Comparison of ENCODE assay signal across 8 cellular contexts in genomic region chr7:159030490-159031134, GRCh38.
A peak's percentile ranks its signal among the peaks of the same experiment; 100 is the strongest.
DNase-seq lines count a peak whose midpoint lies in the region; ATAC-seq, FAIRE-seq and TF ChIP-seq lines count a peak whose summit lies in the region.

No MANE protein-coding gene starts in this region.

- peak overlapping the region; percentile 72 for H3K4me3 ChIP-seq in left ventricle myocardium inferior

- intact Hi-C loops in left ventricle myocardium inferior (cut with micrococcal nuclease) = no loop called here
- intact Hi-C loops in posterior vena cava (cut with DNase I) = no loop called here

- H3K27ac ChIP-seq in left ventricle myocardium inferior (replicated peaks) = peak overlapping the region; percentile 84

- H3K9me3 Mint-ChIP-seq in activated naive CD4-positive, alpha-beta T cell treated with anti-CD3 and anti-CD28 coated beads, Interleukin-2, amount 50 U/mL, for 24 hours = no peaks in the 10 kb centered on the region

- peaks cover 11% of the 10 kb centered on the region for H3K27me3 Mint-ChIP-seq in activated naive CD4-positive, alpha-beta T cell treated with anti-CD3 and anti-CD28 coated beads, Interleukin-2, amount 50 U/mL, for 24 hours

- H3K36me3 Mint-ChIP-seq in activated naive CD4-positive, alpha-beta T cell treated with anti-CD3 and anti-CD28 coated beads, Interleukin-2, amount 50 U/mL, for 24 hours = no peaks in the 10 kb centered on the region

- H3K4me1 ChIP-seq in left ventricle myocardium inferior = peaks cover 28% of the 10 kb centered on the region

- peaks cover 18% of the 10 kb centered on the region for H3K36me3 ChIP-seq in left ventricle myocardium inferior

- peaks cover 7% of the 10 kb centered on the region for H3K4me1 Mint-ChIP-seq in activated naive CD4-positive, alpha-beta T cell treated with anti-CD3 and anti-CD28 coated beads, Interleukin-2, amount 50 U/mL, for 24 hours

- peak; percentile 63 for TF ChIP-seq CTCF in left ventricle myocardium inferior (IDR thresholded peaks at IDR 0.05; ENCODE audit: borderline replicate concordance)
- no peak for TF ChIP-seq CTCF in D721Med (IDR thresholded peaks at IDR 0.05; ENCODE audit: insufficient read depth, missing control alignments)

- no peak overlapping the region for H3K27ac Mint-ChIP-seq in activated naive CD4-positive, alpha-beta T cell treated with anti-CD3 and anti-CD28 coated beads, Interleukin-2, amount 50 U/mL, for 24 hours

- H3K4me3 Mint-ChIP-seq in activated naive CD4-positive, alpha-beta T cell treated with anti-CD3 and anti-CD28 coated beads, Interleukin-2, amount 50 U/mL, for 24 hours = peak overlapping the region; percentile 60

- DNase-seq in ELF-1 (ENCODE audit: low read depth, low spot score) (peak; percentile 82), NCI-H128 (lab: John Stamatoyannopoulos, UW; ENCODE audit: unreplicated experiment) (peak; percentile 13), left ventricle myocardium inferior (peak; percentile 55), posterior vena cava (ENCODE audit: low spot score) (peak; percentile 88), D721Med (ENCODE audit: insufficient read length, low spot score) (no peak)

- ATAC-seq in HG02938 (IDR thresholded peaks at IDR 0.05; ENCODE audit: unreplicated experiment) (no peak), HG03442 (IDR thresholded peaks at IDR 0.05; ENCODE audit: unreplicated experiment) (no peak)

- H3K27me3 ChIP-seq in left ventricle myocardium inferior (ENCODE audit: low read depth) = peaks cover 24% of the 10 kb centered on the region

- no peaks in the 10 kb centered on the region for H3K9me3 ChIP-seq in left ventricle myocardium inferior (replicated peaks)

- FAIRE-seq in D721Med (lab: Jason Lieb, UNC) = no peak
